Comparison of ENCODE assay signal across 8 cellular contexts in the genomic region with DNA sequence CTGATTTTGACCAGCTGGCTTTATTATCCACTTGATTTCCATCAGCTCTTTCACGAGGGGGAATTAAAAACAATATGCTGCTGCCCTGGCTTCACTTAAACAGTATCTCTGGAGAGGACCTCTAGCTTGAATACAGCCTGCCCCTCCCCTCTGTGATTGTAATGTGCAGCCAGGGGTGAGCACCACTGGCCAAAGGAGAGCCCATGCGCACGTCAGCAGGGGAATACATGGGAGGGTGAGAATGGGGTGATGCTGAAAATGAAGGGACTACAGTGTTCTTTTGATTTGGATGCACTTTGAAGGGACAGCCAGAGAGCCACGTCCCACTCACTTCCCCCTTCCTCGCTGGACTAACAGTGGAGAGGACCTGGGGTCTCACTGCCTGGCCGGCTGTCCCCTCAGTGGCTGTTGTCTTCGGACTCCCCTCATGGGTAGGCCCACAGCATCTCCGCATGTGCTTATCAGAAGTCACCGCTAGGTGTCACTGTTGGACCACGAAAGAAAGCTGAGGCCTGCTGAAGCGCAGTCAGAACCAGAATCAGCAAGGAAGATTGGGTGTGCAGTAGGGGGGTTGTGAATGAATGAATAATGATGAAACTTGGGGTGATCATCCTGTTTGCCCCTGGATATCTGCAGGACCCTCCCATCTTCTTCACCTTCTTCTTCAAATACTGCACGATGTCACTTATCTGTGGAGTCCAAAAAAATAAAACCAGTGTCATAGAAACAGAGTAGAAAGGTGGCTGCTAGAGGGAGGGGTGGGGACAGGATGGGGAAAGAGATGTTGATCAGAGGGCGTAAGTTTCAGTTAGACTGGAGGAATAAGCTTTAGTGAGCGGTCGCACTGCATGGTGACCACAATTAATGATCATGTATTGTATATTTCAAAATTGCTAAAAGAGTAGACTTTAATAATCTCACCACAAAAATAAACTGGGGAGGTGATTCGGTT. TPM values are rescaled to one million over a fixed set of nuclear protein-coding genes. Genes with fewer than 3 reads are reported as not detected.
DNase-seq lines count a peak whose midpoint lies in the region; ATAC-seq, FAIRE-seq and TF ChIP-seq lines count a peak whose summit lies in the region.

No MANE protein-coding gene starts in this region.

- peak in 2 of 3 donors; percentile 73 to 77 for TF ChIP-seq CTCF in ovary (IDR thresholded peaks at IDR 0.05)
- peak; percentile 61 to 94 (median 80) for TF ChIP-seq CTCF in tibial nerve (IDR thresholded peaks at IDR 0.05)

- H3K9me3 ChIP-seq in ovary, result no peaks in the 10 kb centered on the region
- no peaks in the 10 kb centered on the region for H3K9me3 ChIP-seq in tibial nerve

- H3K4me1 ChIP-seq in ovary (ENCODE audit: insufficient read depth) (no peaks in the 10 kb centered on the region), tibial nerve (peaks cover 0 to 7% (median 0%) of the 10 kb centered on the region in 4 donors)

- DNase-seq in D341Med (ENCODE audit: low spot score) (peak; percentile 71), RPMI7951 (ENCODE audit: low read depth) (peak; percentile 60), frontal cortex (ENCODE audit: low spot score in 2 of 2) (peak; percentile 34 to 41), ovary (peak; percentile 68 to 82 (median 79)), tibial nerve (ENCODE audit: low spot score in 2 of 2) (peak; percentile 51 to 81)
- DNase-seq in activated effector memory CD4-positive, alpha-beta T cell treated with anti-CD3 and anti-CD28 coated beads, Interleukin-2, amount 50 U/mL, for 16 hours, result peak; percentile 86

- no peak overlapping the region for H3K4me3 ChIP-seq in ovary
- no peak overlapping the region for H3K4me3 ChIP-seq in tibial nerve

- H3K27me3 ChIP-seq in ovary (no peaks in the 10 kb centered on the region), tibial nerve (peaks cover 0 to 4% of the 10 kb centered on the region in 2 donors)

- no peak for TF ChIP-seq POLR2A in ovary (IDR thresholded peaks at IDR 0.05)
- TF ChIP-seq POLR2A in tibial nerve (IDR thresholded peaks at IDR 0.05), result no peak

- FAIRE-seq in frontal cortex (lab: Jason Lieb, UNC), result no peak

- WGBS in ovary, 3 donors, result 25 to 27% (median 26%) methylated on average over 16 of the region's 16 CpGs
- WGBS in tibial nerve, 2 donors, result 30 to 38% methylated on average over 10 to 16 of the region's 16 CpGs

- intact Hi-C loops in ovary (cut with DNase I), result loop anchor here (2.0 to 10.0 kb wide), 7 partner anchors 443 to 955 kb away; no protein-coding TSS in a partner anchor

- H3K36me3 ChIP-seq in ovary (no peaks in the 10 kb centered on the region), tibial nerve (no peaks in the 10 kb centered on the region)

- H3K27ac ChIP-seq in ovary, result no peak overlapping the region
- H3K27ac ChIP-seq in tibial nerve, result peak overlapping the region in 1 of 4 donors; percentile 20

- TF ChIP-seq EP300 in Ishikawa (IDR thresholded peaks at IDR 0.05; ENCODE audit: borderline replicate concordance), result no peak
- no peak for TF ChIP-seq EP300 in ovary (IDR thresholded peaks at IDR 0.05)
- TF ChIP-seq EP300 in tibial nerve (IDR thresholded peaks at IDR 0.05), result no peak

- peak; percentile 80 for ATAC-seq in GM21360 (IDR thresholded peaks at IDR 0.05; ENCODE audit: unreplicated experiment)

- peak; percentile 81 for TF ChIP-seq RAD21 in Ishikawa (IDR thresholded peaks at IDR 0.05; ENCODE audit: low read depth)

TF ChIP-seq in Ishikawa, 13 proteins besides CTCF, POLR2A, EP300 and RAD21:
- TF ChIP-seq YY1 (IDR thresholded peaks at IDR 0.05; ENCODE audit: low read depth), result no peak
- TF ChIP-seq TCF12 (IDR thresholded peaks at IDR 0.05; ENCODE audit: low read depth), result no peak

RNA-seq across cellular contexts. Expression of gene CLCN4, which starts 32.8 kb away (rescaled TPM):
- total RNA-seq in RPMI7951 (2014; rRNA removed; shearing (Covaris generic)), result 0.78 and 1.2 TPM in 2 replicates
- total RNA-seq in frontal cortex (84.8 TPM), ovary (1 to 10 TPM in 6 of 7 donors, under 1 TPM in 1; 0.36 to 4.2 (median 3.1) TPM), tibial nerve (1 to 10 TPM; 3.9 to 6.7 (median 5.3) TPM)
- polyA plus RNA-seq in ovary, result 1 to 10 TPM in 1 of 2 donors, under 1 TPM in 1; 0.92 to 3.0 TPM

Comparison
In these comparisons a context has a peak if more than half of its experiments do, and no peak if none do; other contexts are left out.
1. RNA of gene CLCN4, which starts 32.8 kb away (total RNA-seq): 84.8 TPM in frontal cortex (single experiment); 3.9 to 6.7 TPM in tibial nerve, 0.36 to 4.2 TPM in ovary and 0.78 to 1.2 TPM in RPMI7951; every median in the first group is over 10 times any median in the second.
2. Peak in every context shown above with its lines, with median percentiles within 50 percentile points of each other: DNase-seq.